26 cellular contexts compared by ENCODE assay signal in genomic region chr19:34324320-34324719, GRCh38.
"Had no signal": no experiment of that assay in that cellular context is flagged by ENCODE, and none has a peak within 500 bp of the region (broad histone marks: within the 10 kb centered on the region; RNA-seq: fewer than 3 reads in every experiment).

No MANE protein-coding gene starts in this region.

- H3K4me3 Mint-ChIP-seq: dendritic cell treated with granulocyte-macrophage colony-stimulating factor and Interleukin-4, amounts not matched to agents 40 ng/mL and 50 ng/mL, for 4 days; endodermal cell; naive thymus-derived CD8-positive, alpha-beta T cell; nephron progenitor cell; stimulated activated memory B cell treated with anti-CD40 and anti-IgM and Interleukin-4, amounts not matched to agents 10 μg/mL and 1 μg/mL and 100 μg/mL, for 72 hours; stimulated activated naive CD8-positive, alpha-beta T cell treated with anti-CD3 and anti-CD28 coated beads, Interleukin-15, Interleukin-2, amounts not matched to agents 100 ng/mL and 50 ng/mL, for 24 hours had no signal

- H3K9me3 Mint-ChIP-seq: dendritic cell treated with granulocyte-macrophage colony-stimulating factor and Interleukin-4, amounts not matched to agents 40 ng/mL and 50 ng/mL, for 4 days; endodermal cell; naive thymus-derived CD8-positive, alpha-beta T cell; nephron progenitor cell; stimulated activated memory B cell treated with anti-CD40 and anti-IgM and Interleukin-4, amounts not matched to agents 10 μg/mL and 1 μg/mL and 100 μg/mL, for 72 hours; stimulated activated naive CD8-positive, alpha-beta T cell treated with anti-CD3 and anti-CD28 coated beads, Interleukin-15, Interleukin-2, amounts not matched to agents 100 ng/mL and 50 ng/mL, for 24 hours had no signal

- H3K4me1 ChIP-seq: colonic mucosa, foreskin keratinocyte, prostate gland, transverse colon, uterus had no signal

- H3K27me3 ChIP-seq: colonic mucosa, foreskin keratinocyte, gastroesophageal sphincter, heart right ventricle, right atrium auricular region, suprapubic skin, transverse colon, upper lobe of right lung, uterus had no signal

- H3K27me3 Mint-ChIP-seq: dendritic cell treated with granulocyte-macrophage colony-stimulating factor and Interleukin-4, amounts not matched to agents 40 ng/mL and 50 ng/mL, for 4 days; naive thymus-derived CD8-positive, alpha-beta T cell; stimulated activated memory B cell treated with anti-CD40 and anti-IgM and Interleukin-4, amounts not matched to agents 10 μg/mL and 1 μg/mL and 100 μg/mL, for 72 hours; stimulated activated naive CD8-positive, alpha-beta T cell treated with anti-CD3 and anti-CD28 coated beads, Interleukin-15, Interleukin-2, amounts not matched to agents 100 ng/mL and 50 ng/mL, for 24 hours had no signal

- H3K36me3 ChIP-seq: uterus had no signal

- H3K27ac Mint-ChIP-seq: dendritic cell treated with granulocyte-macrophage colony-stimulating factor and Interleukin-4, amounts not matched to agents 40 ng/mL and 50 ng/mL, for 4 days; endodermal cell; stimulated activated memory B cell treated with anti-CD40 and anti-IgM and Interleukin-4, amounts not matched to agents 10 μg/mL and 1 μg/mL and 100 μg/mL, for 72 hours had no signal

- H3K27ac ChIP-seq: colonic mucosa, epithelial cell of prostate, foreskin keratinocyte, gastroesophageal sphincter, heart right ventricle, right atrium auricular region, suprapubic skin, transverse colon, upper lobe of right lung, uterus had no signal

- ATAC-seq: esophagus mucosa; foreskin keratinocyte; gastroesophageal sphincter; heart right ventricle; naive thymus-derived CD8-positive, alpha-beta T cell; sciatic nerve; stimulated activated memory B cell treated with anti-CD40 and anti-IgM and Interleukin-4, amounts not matched to agents 10 μg/mL and 1 μg/mL and 100 μg/mL, for 72 hours; upper lobe of right lung had no signal

- H3K9me3 ChIP-seq: colonic mucosa, gastroesophageal sphincter, heart right ventricle, prostate gland, right atrium auricular region, suprapubic skin, transverse colon, upper lobe of right lung, uterus had no signal

- DNase-seq: colonic mucosa; effector CD8-positive, alpha-beta T cell; endodermal cell; foreskin keratinocyte; heart right ventricle; hippocampal formation; kidney glomerular epithelial cell; mesenchymal stem cell; naive thymus-derived CD8-positive, alpha-beta T cell; nephron progenitor cell; nucleus accumbens; stimulated activated CD4-positive, alpha-beta T cell treated with anti-CD3 and anti-CD28 coated beads, Interleukin-2, amount 100 ng/mL, for 24 hours; stimulated activated CD4-positive, alpha-beta T cell treated with anti-CD3 and anti-CD28 coated beads, Interleukin-4, amount 100 ng/mL, for 24 hours; transverse colon; upper lobe of right lung; uterus had no signal

- H3K4me3 ChIP-seq: colonic mucosa, gastroesophageal sphincter, heart right ventricle, prostate gland, right atrium auricular region, suprapubic skin, transverse colon, upper lobe of right lung, uterus had no signal
